Comparison of ENCODE assay signal across 9 cellular contexts in genomic region chr4:106401157-106401556, GRCh38. TPM values are rescaled to one million over a fixed set of nuclear protein-coding genes. Genes with fewer than 3 reads are reported as not detected.
"Had no signal": no experiment of that assay in that cellular context is flagged by ENCODE, and none has a peak within 500 bp of the region (broad histone marks: within the 10 kb centered on the region; RNA-seq: fewer than 3 reads in every experiment).

No MANE protein-coding gene starts in this region.

- FAIRE-seq: H1, H54 had no signal

- ATAC-seq: GM23338 had no signal

- DNase-seq: H9, HCEC 1CT, Kasumi-1, KG1 had no signal

- H3K4me3 ChIP-seq: GM23338 had no signal

- H3K4me2 ChIP-seq: GM23338 had no signal

- H2AFZ ChIP-seq: GM23338 had no signal

RNA-seq across cellular contexts. Expression of gene GIMD1, which starts 32.6 kb away (rescaled TPM):
- total RNA-seq: GM23338, H1, H9, HT1080 had no signal
- polyA plus RNA-seq: GM23338, H1, IgD-negative memory B cell had no signal
